19 cellular contexts compared by ENCODE assay signal in genomic region chr3:13512451-13512850, GRCh38. TPM values are rescaled to one million over a fixed set of nuclear protein-coding genes. Genes with fewer than 3 reads are reported as not detected.
"Had no signal": no experiment of that assay in that cellular context is flagged by ENCODE, and none has a peak within 500 bp of the region (broad histone marks: within the 10 kb centered on the region; RNA-seq: fewer than 3 reads in every experiment).

No MANE protein-coding gene starts in this region.

- H3K4me3 ChIP-seq: coronary artery, left lung, mucosa of descending colon, ovary, tibial artery had no signal

- ATAC-seq: activated CD4-positive, CD25-positive, alpha-beta regulatory T cell treated with anti-CD3 and anti-CD28 coated beads, Interleukin-2, amount 50 U/mL, for 24 hours; activated CD8-positive, alpha-beta T cell treated with anti-CD3 and anti-CD28 coated beads, Interleukin-2, amount 10 ng/mL, durations not matched to agents 7 days and 5 days; left lung; mucosa of descending colon had no signal

- H3K27ac ChIP-seq: brain microvascular endothelial cell, left lung, ovary, tibial artery had no signal

- H3K27ac Mint-ChIP-seq: activated CD4-positive, alpha-beta T cell treated with anti-CD3 and anti-CD28 coated beads, Interleukin-2, amount 10 ng/mL, durations not matched to agents 7 days and 5 days; activated CD8-positive, alpha-beta T cell treated with anti-CD3 and anti-CD28 coated beads, Interleukin-2, amount 10 ng/mL, durations not matched to agents 7 days and 5 days; activated naive CD8-positive, alpha-beta T cell treated with anti-CD3 and anti-CD28 coated beads, Interleukin-2, amount 10 ng/mL, durations not matched to agents 7 days and 5 days; activated T-cell treated with anti-CD3 and anti-CD28 coated beads, Interleukin-2, amount 50 U/mL, for 24 hours; activated T-helper 2 cell treated with anti-CD3 and anti-CD28 coated beads, Interferon-gamma antibody, Interleukin-2, Interleukin-4, amounts not matched to agents 10 μg/mL and 5 μg/mL and 100 μg/mL, durations not matched to agents 14 hours and 24 hours and 36 hours; memory B cell; naive B cell; T-helper 1 cell treated with Interleukin-12 subunit alpha and Interleukin-12 subunit beta and Interleukin-4 antibody, amounts not matched to agents 30 μg/mL and 1 μg/mL, for 36 hours had no signal

- H3K36me3 ChIP-seq: brain microvascular endothelial cell, left lung, ovary, tibial artery had no signal

- H3K9me3 ChIP-seq: left lung, mucosa of descending colon, ovary, tibial artery had no signal

- H3K36me3 Mint-ChIP-seq: activated naive CD8-positive, alpha-beta T cell treated with anti-CD3 and anti-CD28 coated beads, Interleukin-2, amount 10 ng/mL, durations not matched to agents 7 days and 5 days; memory B cell; naive B cell had no signal

- H3K4me3 Mint-ChIP-seq: activated CD4-positive, alpha-beta T cell treated with anti-CD3 and anti-CD28 coated beads, Interleukin-2, amount 10 ng/mL, durations not matched to agents 7 days and 5 days; activated CD8-positive, alpha-beta T cell treated with anti-CD3 and anti-CD28 coated beads, Interleukin-2, amount 10 ng/mL, durations not matched to agents 7 days and 5 days; activated naive CD8-positive, alpha-beta T cell treated with anti-CD3 and anti-CD28 coated beads, Interleukin-2, amount 10 ng/mL, durations not matched to agents 7 days and 5 days; activated T-cell treated with anti-CD3 and anti-CD28 coated beads, Interleukin-2, amount 50 U/mL, for 24 hours; central memory CD8-positive, alpha-beta T cell; memory B cell; naive B cell; neural crest cell; T-helper 1 cell treated with Interleukin-12 subunit alpha and Interleukin-12 subunit beta and Interleukin-4 antibody, amounts not matched to agents 30 μg/mL and 1 μg/mL, for 36 hours had no signal

- H3K4me1 Mint-ChIP-seq: activated CD4-positive, alpha-beta T cell treated with anti-CD3 and anti-CD28 coated beads, Interleukin-2, amount 10 ng/mL, durations not matched to agents 7 days and 5 days; central memory CD8-positive, alpha-beta T cell had no signal

- H3K4me1 ChIP-seq: left lung had no signal

- DNase-seq: activated CD4-positive, alpha-beta T cell treated with anti-CD3 and anti-CD28 coated beads, Interleukin-2, amount 10 ng/mL, durations not matched to agents 7 days and 5 days; activated CD8-positive, alpha-beta T cell treated with anti-CD3 and anti-CD28 coated beads, Interleukin-2, amount 10 ng/mL, durations not matched to agents 7 days and 5 days; activated naive CD4-positive, alpha-beta T cell treated with Interleukin-2 at 50 U/mL for 16 hours; activated naive CD8-positive, alpha-beta T cell treated with anti-CD3 and anti-CD28 coated beads, Interleukin-2, amount 10 ng/mL, durations not matched to agents 7 days and 5 days; activated T-cell treated with anti-CD3 and anti-CD28 coated beads, Interleukin-2, amount 50 U/mL, for 24 hours; brain microvascular endothelial cell; left lung; naive B cell; ovary; stimulated activated naive CD4-positive, alpha-beta T cell had no signal

- H3K9me3 Mint-ChIP-seq: activated CD4-positive, alpha-beta T cell treated with anti-CD3 and anti-CD28 coated beads, Interleukin-2, amount 10 ng/mL, durations not matched to agents 7 days and 5 days; activated naive CD8-positive, alpha-beta T cell treated with anti-CD3 and anti-CD28 coated beads, Interleukin-2, amount 10 ng/mL, durations not matched to agents 7 days and 5 days; activated T-cell treated with anti-CD3 and anti-CD28 coated beads, Interleukin-2, amount 50 U/mL, for 24 hours; activated T-helper 2 cell treated with anti-CD3 and anti-CD28 coated beads, Interferon-gamma antibody, Interleukin-2, Interleukin-4, amounts not matched to agents 10 μg/mL and 5 μg/mL and 100 μg/mL, durations not matched to agents 14 hours and 24 hours and 36 hours; central memory CD8-positive, alpha-beta T cell; memory B cell; naive B cell; neural crest cell; T-helper 1 cell treated with Interleukin-12 subunit alpha and Interleukin-12 subunit beta and Interleukin-4 antibody, amounts not matched to agents 30 μg/mL and 1 μg/mL, for 36 hours had no signal

- H3K27me3 ChIP-seq: brain microvascular endothelial cell, ovary, tibial artery had no signal

- H3K27me3 Mint-ChIP-seq: activated CD4-positive, alpha-beta T cell treated with anti-CD3 and anti-CD28 coated beads, Interleukin-2, amount 10 ng/mL, durations not matched to agents 7 days and 5 days; activated naive CD8-positive, alpha-beta T cell treated with anti-CD3 and anti-CD28 coated beads, Interleukin-2, amount 10 ng/mL, durations not matched to agents 7 days and 5 days; activated T-cell treated with anti-CD3 and anti-CD28 coated beads, Interleukin-2, amount 50 U/mL, for 24 hours had no signal

RNA-seq across cellular contexts. Expression of gene FBLN2, which starts 36.5 kb away (rescaled TPM):
- total RNA-seq: activated CD4-positive, alpha-beta T cell treated with anti-CD3 and anti-CD28 coated beads, Interleukin-2, amount 10 ng/mL, durations not matched to agents 7 days and 5 days; activated T-helper 2 cell treated with anti-CD3 and anti-CD28 coated beads, Interferon-gamma antibody, Interleukin-2, Interleukin-4, amounts not matched to agents 10 μg/mL and 5 μg/mL and 100 μg/mL, durations not matched to agents 14 hours and 24 hours and 36 hours had no signal
